In the genomic region with DNA sequence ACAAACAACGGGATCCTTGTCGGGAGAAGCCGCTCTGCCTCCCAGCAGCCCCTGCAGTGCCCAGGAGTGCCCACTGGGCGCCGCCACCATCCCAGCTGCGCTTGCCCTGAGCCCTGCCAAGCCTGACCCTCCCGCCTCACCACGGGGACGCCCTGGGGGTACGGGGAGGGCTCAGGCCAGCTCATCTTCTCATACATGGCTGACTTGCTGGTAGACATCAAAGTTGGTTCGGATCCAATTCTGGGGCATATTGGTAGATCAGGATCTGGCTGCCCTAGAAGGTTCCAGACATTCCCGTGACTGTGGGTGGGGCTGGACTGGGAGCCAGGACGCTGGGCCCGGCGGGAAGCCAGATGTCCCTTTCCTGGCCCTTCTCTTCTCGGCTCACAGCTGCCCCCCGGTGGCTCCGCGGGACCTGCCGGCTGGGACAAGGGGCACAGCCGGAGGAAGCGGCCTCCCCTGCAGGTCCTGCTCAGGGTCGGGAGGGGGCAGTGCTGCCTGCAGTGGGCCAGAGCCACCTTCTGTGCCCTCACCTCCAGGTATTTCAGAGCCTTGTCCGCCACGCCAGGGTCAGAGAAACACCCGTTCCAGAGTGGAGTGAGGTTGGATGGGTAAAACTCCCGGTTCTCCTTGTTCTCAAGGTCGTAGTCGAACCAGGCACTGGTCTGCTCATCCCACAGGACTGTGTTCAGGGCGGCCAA, we compare ENCODE assay signal across 1 cellular context.
TF ChIP-seq lines count a peak whose summit lies in the region.

No MANE protein-coding gene starts in this region.

TF ChIP-seq in HEK293, 187 proteins besides CTCF, POLR2A, EP300 and RAD21 (continued from another document and continues in another):
- TF ChIP-seq, protein P1, sequence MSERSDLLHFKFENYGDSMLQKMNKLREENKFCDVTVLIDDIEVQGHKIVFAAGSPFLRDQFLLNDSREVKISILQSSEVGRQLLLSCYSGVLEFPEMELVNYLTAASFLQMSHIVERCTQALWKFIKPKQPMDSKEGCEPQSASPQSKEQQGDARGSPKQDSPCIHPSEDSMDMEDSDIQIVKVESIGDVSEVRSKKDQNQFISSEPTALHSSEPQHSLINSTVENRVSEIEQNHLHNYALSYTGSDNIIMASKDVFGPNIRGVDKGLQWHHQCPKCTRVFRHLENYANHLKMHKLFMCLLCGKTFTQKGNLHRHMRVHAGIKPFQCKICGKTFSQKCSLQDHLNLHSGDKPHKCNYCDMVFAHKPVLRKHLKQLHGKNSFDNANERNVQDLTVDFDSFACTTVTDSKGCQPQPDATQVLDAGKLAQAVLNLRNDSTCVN (tag by site-specific recombination; optimal IDR thresholded peaks at IDR 0.05), result peak; percentile 37
- TF ChIP-seq ZNF398 (tag by site-specific recombination; IDR thresholded peaks at IDR 0.05), result 0 out of 2 replicates have a peak, but pooled peaks have one; percentile 21
- peak; percentile 89 for TF ChIP-seq ZNF335 (tag by site-specific recombination; conservative IDR thresholded peaks at IDR 0.05)
- TF ChIP-seq ZNF585B (tag by site-specific recombination; IDR thresholded peaks at IDR 0.05), result no peak
- TF ChIP-seq ZSCAN30 (tag by site-specific recombination; IDR thresholded peaks at IDR 0.05), result peak; percentile 43; the same call in 1 of the 2 replicates
- no peak for TF ChIP-seq HOXD13 (CRISPR knock-in tag; IDR thresholded peaks at IDR 0.05; ENCODE audit: borderline replicate concordance)
- TF ChIP-seq ZBTB10 (tag by site-specific recombination; IDR thresholded peaks at IDR 0.05), result peak; percentile 84; the same call in 1 of the 2 replicates
- 0 out of 2 replicates have a peak, but pooled peaks have one; percentile 25 for TF ChIP-seq BCL11B (tag by site-specific recombination; IDR thresholded peaks at IDR 0.05; ENCODE audit: low read depth)
- TF ChIP-seq ZNF692 (tag by site-specific recombination; IDR thresholded peaks at IDR 0.05), result peak; percentile 84
- peak; percentile 100 for TF ChIP-seq ZXDB (tag by site-specific recombination; IDR thresholded peaks at IDR 0.05)
- peak; percentile 65; the same call in 1 of the 2 replicates for TF ChIP-seq ZFP69B (tag by site-specific recombination; IDR thresholded peaks at IDR 0.05)
- peak; percentile 57 for TF ChIP-seq ZNF629 (tag by site-specific recombination; IDR thresholded peaks at IDR 0.05)
- peak; percentile 85 for TF ChIP-seq IKZF3 (tag by site-specific recombination; IDR thresholded peaks at IDR 0.05)
- TF ChIP-seq SCRT1 (tag by site-specific recombination; IDR thresholded peaks at IDR 0.05; ENCODE audit: borderline replicate concordance), result no peak
- peak; percentile 34; the same call in 1 of the 2 replicates for TF ChIP-seq ZNF24 (tag by site-specific recombination; IDR thresholded peaks at IDR 0.05)
- peak; percentile 64; the same call in 1 of the 2 replicates for TF ChIP-seq HIC1 (tag by site-specific recombination; IDR thresholded peaks at IDR 0.05)
- peak; percentile 84 for TF ChIP-seq ZIC2 (tag by site-specific recombination; IDR thresholded peaks at IDR 0.05)
- TF ChIP-seq ZNF776 (tag by site-specific recombination; IDR thresholded peaks at IDR 0.05; ENCODE audit: borderline replicate concordance), result no peak
- TF ChIP-seq, protein P2, sequence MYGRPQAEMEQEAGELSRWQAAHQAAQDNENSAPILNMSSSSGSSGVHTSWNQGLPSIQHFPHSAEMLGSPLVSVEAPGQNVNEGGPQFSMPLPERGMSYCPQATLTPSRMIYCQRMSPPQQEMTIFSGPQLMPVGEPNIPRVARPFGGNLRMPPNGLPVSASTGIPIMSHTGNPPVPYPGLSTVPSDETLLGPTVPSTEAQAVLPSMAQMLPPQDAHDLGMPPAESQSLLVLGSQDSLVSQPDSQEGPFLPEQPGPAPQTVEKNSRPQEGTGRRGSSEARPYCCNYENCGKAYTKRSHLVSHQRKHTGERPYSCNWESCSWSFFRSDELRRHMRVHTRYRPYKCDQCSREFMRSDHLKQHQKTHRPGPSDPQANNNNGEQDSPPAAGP (tag by site-specific recombination; IDR thresholded peaks at IDR 0.05), result 0 out of 2 replicates have a peak, but pooled peaks have one; percentile 52
- peak; percentile 78 for TF ChIP-seq ZEB2 (tag by site-specific recombination; IDR thresholded peaks at IDR 0.05)
- 0 out of 2 replicates have a peak, but pooled peaks have one; percentile 36 for TF ChIP-seq ZSCAN23 (tag by site-specific recombination; IDR thresholded peaks at IDR 0.05)
- TF ChIP-seq OSR2 (tag by site-specific recombination; IDR thresholded peaks at IDR 0.05), result no peak
- TF ChIP-seq ZNF654 (tag by site-specific recombination; IDR thresholded peaks at IDR 0.05; ENCODE audit: low read depth), result peak; percentile 66
- TF ChIP-seq ZNF2 (tag by site-specific recombination; IDR thresholded peaks at IDR 0.05), result peak; percentile 60; the same call in 1 of the 2 replicates
- TF ChIP-seq ZNF202 (tag by site-specific recombination; IDR thresholded peaks at IDR 0.05; ENCODE audit: borderline replicate concordance), result no peak
- 0 out of 2 replicates have a peak, but pooled peaks have one; percentile 29 for TF ChIP-seq ZNF843 (tag by site-specific recombination; IDR thresholded peaks at IDR 0.05)
- no peak for TF ChIP-seq ZNF184 (tag by site-specific recombination; IDR thresholded peaks at IDR 0.05)
- TF ChIP-seq ZNF626 (tag by site-specific recombination; IDR thresholded peaks at IDR 0.05), result no peak
- peak; percentile 85 for TF ChIP-seq ZNF121 (tag by site-specific recombination; IDR thresholded peaks at IDR 0.05)
- peak; percentile 28; the same call in 1 of the 2 replicates for TF ChIP-seq ZNF518A (tag by site-specific recombination; conservative IDR thresholded peaks at IDR 0.05; ENCODE audit: low read depth)
- TF ChIP-seq OVOL3 (tag by site-specific recombination; IDR thresholded peaks at IDR 0.05), result no peak
- TF ChIP-seq, protein P3, sequence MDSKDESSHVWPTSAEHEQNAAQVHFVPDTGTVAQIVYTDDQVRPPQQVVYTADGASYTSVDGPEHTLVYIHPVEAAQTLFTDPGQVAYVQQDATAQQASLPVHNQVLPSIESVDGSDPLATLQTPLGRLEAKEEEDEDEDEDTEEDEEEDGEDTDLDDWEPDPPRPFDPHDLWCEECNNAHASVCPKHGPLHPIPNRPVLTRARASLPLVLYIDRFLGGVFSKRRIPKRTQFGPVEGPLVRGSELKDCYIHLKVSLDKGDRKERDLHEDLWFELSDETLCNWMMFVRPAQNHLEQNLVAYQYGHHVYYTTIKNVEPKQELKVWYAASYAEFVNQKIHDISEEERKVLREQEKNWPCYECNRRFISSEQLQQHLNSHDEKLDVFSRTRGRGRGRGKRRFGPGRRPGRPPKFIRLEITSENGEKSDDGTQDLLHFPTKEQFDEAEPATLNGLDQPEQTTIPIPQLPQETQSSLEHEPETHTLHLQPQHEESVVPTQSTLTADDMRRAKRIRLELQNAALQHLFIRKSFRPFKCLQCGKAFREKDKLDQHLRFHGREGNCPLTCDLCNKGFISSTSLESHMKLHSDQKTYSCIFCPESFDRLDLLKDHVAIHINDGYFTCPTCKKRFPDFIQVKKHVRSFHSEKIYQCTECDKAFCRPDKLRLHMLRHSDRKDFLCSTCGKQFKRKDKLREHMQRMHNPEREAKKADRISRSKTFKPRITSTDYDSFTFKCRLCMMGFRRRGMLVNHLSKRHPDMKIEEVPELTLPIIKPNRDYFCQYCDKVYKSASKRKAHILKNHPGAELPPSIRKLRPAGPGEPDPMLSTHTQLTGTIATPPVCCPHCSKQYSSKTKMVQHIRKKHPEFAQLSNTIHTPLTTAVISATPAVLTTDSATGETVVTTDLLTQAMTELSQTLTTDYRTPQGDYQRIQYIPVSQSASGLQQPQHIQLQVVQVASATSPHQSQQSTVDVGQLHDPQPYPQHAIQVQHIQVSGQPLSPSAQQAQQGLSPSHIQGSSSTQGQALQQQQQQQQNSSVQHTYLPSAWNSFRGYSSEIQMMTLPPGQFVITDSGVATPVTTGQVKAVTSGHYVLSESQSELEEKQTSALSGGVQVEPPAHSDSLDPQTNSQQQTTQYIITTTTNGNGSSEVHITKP (tag by site-specific recombination; IDR thresholded peaks at IDR 0.05), result peak; percentile 64; the same call in 1 of the 2 replicates
- peak; percentile 34; the same call in 1 of the 2 replicates for TF ChIP-seq ZFHX2 (tag by site-specific recombination; conservative IDR thresholded peaks at IDR 0.05)
- TF ChIP-seq SP3 (tag by site-specific recombination; IDR thresholded peaks at IDR 0.05), result peak; percentile 36; the same call in 1 of the 2 replicates
